1 cellular context compared by ENCODE assay signal in genomic region chr5:140174472-140175366, GRCh38.
TF ChIP-seq lines count a peak whose summit lies in the region.

Gene CYSTM1 (plus strand): TSS chr5:140175188. CDS start chr5:140194466, 19,278 bp downstream.

TF ChIP-seq in HepG2, 621 proteins besides CTCF, POLR2A, EP300 and RAD21 (continued from another document and continues in another):
- TF ChIP-seq, protein P1, sequence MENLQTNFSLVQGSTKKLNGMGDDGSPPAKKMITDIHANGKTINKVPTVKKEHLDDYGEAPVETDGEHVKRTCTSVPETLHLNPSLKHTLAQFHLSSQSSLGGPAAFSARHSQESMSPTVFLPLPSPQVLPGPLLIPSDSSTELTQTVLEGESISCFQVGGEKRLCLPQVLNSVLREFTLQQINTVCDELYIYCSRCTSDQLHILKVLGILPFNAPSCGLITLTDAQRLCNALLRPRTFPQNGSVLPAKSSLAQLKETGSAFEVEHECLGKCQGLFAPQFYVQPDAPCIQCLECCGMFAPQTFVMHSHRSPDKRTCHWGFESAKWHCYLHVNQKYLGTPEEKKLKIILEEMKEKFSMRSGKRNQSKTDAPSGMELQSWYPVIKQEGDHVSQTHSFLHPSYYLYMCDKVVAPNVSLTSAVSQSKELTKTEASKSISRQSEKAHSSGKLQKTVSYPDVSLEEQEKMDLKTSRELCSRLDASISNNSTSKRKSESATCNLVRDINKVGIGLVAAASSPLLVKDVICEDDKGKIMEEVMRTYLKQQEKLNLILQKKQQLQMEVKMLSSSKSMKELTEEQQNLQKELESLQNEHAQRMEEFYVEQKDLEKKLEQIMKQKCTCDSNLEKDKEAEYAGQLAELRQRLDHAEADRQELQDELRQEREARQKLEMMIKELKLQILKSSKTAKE (CRISPR knock-in tag; IDR thresholded peaks at IDR 0.05; ENCODE audit: borderline replicate concordance), result no peak
- TF ChIP-seq SALL2 (CRISPR knock-in tag; IDR thresholded peaks at IDR 0.05) (no peak; the same call in 1 of the 2 replicates), CHCHD3 (CRISPR knock-in tag; IDR thresholded peaks at IDR 0.05) (no peak), ZNF362 (CRISPR knock-in tag; IDR thresholded peaks at IDR 0.05; ENCODE audit: borderline replicate concordance) (no peak), NFKBIZ (CRISPR knock-in tag; IDR thresholded peaks at IDR 0.05) (no peak), ZMYM3 (CRISPR knock-in tag; IDR thresholded peaks at IDR 0.05) (0 out of 2 replicates have a peak, but pooled peaks have one; percentile 14), ZNF883 (CRISPR knock-in tag; IDR thresholded peaks at IDR 0.05; ENCODE audit: not compliant biosample characterization) (no peak), ZBTB1 (CRISPR knock-in tag; IDR thresholded peaks at IDR 0.05; ENCODE audit: borderline replicate concordance) (no peak), KDM5B (CRISPR knock-in tag; IDR thresholded peaks at IDR 0.05; ENCODE audit: borderline replicate concordance) (peak; percentile 14; the same call in 1 of the 2 replicates), ZNF569 (CRISPR knock-in tag; IDR thresholded peaks at IDR 0.05; ENCODE audit: borderline replicate concordance) (no peak), ZNF44 (CRISPR knock-in tag; IDR thresholded peaks at IDR 0.05) (no peak), TOPORS (CRISPR knock-in tag; IDR thresholded peaks at IDR 0.05) (no peak), ZBTB2 (CRISPR knock-in tag; IDR thresholded peaks at IDR 0.05; ENCODE audit: low read depth) (no peak), ZNF790 (CRISPR knock-in tag; IDR thresholded peaks at IDR 0.05; ENCODE audit: borderline replicate concordance) (no peak), ZNF547 (CRISPR knock-in tag; IDR thresholded peaks at IDR 0.05) (no peak), DR1 (CRISPR knock-in tag; IDR thresholded peaks at IDR 0.05) (no peak), FOXO1 (CRISPR knock-in tag; IDR thresholded peaks at IDR 0.05) (peak; percentile 37; the same call in 1 of the 2 replicates), ZNF354B (CRISPR knock-in tag; IDR thresholded peaks at IDR 0.05) (no peak; the same call in 1 of the 2 replicates), RBM22 (optimal IDR thresholded peaks at IDR 0.05; ENCODE audit: low read length) (peak; percentile 91), ZFP41 (CRISPR knock-in tag; IDR thresholded peaks at IDR 0.05; ENCODE audit: borderline replicate concordance) (no peak), HNF1A (IDR thresholded peaks at IDR 0.05; ENCODE audit: low read depth) (no peak), HNF1A (CRISPR knock-in tag; IDR thresholded peaks at IDR 0.05; ENCODE audit: borderline replicate concordance) (0 out of 2 replicates have a peak, but pooled peaks have one; percentile 0), PPARG (CRISPR knock-in tag; conservative IDR thresholded peaks at IDR 0.05) (peak; percentile 67), ZNF75D (CRISPR knock-in tag; IDR thresholded peaks at IDR 0.05; ENCODE audit: borderline replicate concordance) (no peak), TRIM24 (CRISPR knock-in tag; IDR thresholded peaks at IDR 0.05) (no peak), CBX1 (IDR thresholded peaks at IDR 0.05; ENCODE audit: low read depth) (no peak), ZNF589 (CRISPR knock-in tag; conservative IDR thresholded peaks at IDR 0.05) (peak; percentile 21; the same call in 1 of the 2 replicates), CENPT (CRISPR knock-in tag; IDR thresholded peaks at IDR 0.05; ENCODE audit: low read depth) (no peak), DMAP1 (CRISPR knock-in tag; IDR thresholded peaks at IDR 0.05) (peak; percentile 57; the same call in 1 of the 2 replicates), KDM5A (IDR thresholded peaks at IDR 0.05; ENCODE audit: borderline replicate concordance, low read length) (no peak), NBN (conservative IDR thresholded peaks at IDR 0.05) (no peak), IKZF1 (IDR thresholded peaks at IDR 0.05) (no peak), CCDC6 (CRISPR knock-in tag; IDR thresholded peaks at IDR 0.05) (peak; percentile 12; the same call in 1 of the 2 replicates), RORA (CRISPR knock-in tag; IDR thresholded peaks at IDR 0.05) (no peak), KAT2B (IDR thresholded peaks at IDR 0.05; ENCODE audit: borderline replicate concordance, low read depth, low read length) (no peak), ZBTB8A (CRISPR knock-in tag; IDR thresholded peaks at IDR 0.05; ENCODE audit: borderline replicate concordance, low read depth) (no peak), HINFP (CRISPR knock-in tag; IDR thresholded peaks at IDR 0.05; ENCODE audit: low read depth) (no peak), ZFP37 (CRISPR knock-in tag; IDR thresholded peaks at IDR 0.05; ENCODE audit: borderline replicate concordance) (no peak; the same call in 1 of the 2 replicates), ZNF782 (CRISPR knock-in tag; IDR thresholded peaks at IDR 0.05; ENCODE audit: borderline replicate concordance) (no peak), ZFP62 (CRISPR knock-in tag; IDR thresholded peaks at IDR 0.05) (no peak), PHF8 (CRISPR knock-in tag; IDR thresholded peaks at IDR 0.05) (peak; percentile 73), SNRNP70 (IDR thresholded peaks at IDR 0.05; ENCODE audit: low read depth, low read length) (no peak), ZNF713 (CRISPR knock-in tag; IDR thresholded peaks at IDR 0.05) (no peak), SPEN (CRISPR knock-in tag; IDR thresholded peaks at IDR 0.05; ENCODE audit: low read depth) (0 out of 2 replicates have a peak, but pooled peaks have one; percentile 65), DNMT1 (CRISPR knock-in tag; IDR thresholded peaks at IDR 0.05) (0 out of 2 replicates have a peak, but pooled peaks have one; percentile 47), MIER3 (CRISPR knock-in tag; IDR thresholded peaks at IDR 0.05; ENCODE audit: borderline replicate concordance) (peak; percentile 76; the same call in 1 of the 2 replicates), KDM2A (CRISPR knock-in tag; IDR thresholded peaks at IDR 0.05; ENCODE audit: borderline replicate concordance, low read depth) (peak; percentile 97), JDP2 (CRISPR knock-in tag; IDR thresholded peaks at IDR 0.05; ENCODE audit: borderline replicate concordance) (no peak), DNMT3B (CRISPR knock-in tag; conservative IDR thresholded peaks at IDR 0.05) (no peak)
- TF ChIP-seq, protein P2, sequence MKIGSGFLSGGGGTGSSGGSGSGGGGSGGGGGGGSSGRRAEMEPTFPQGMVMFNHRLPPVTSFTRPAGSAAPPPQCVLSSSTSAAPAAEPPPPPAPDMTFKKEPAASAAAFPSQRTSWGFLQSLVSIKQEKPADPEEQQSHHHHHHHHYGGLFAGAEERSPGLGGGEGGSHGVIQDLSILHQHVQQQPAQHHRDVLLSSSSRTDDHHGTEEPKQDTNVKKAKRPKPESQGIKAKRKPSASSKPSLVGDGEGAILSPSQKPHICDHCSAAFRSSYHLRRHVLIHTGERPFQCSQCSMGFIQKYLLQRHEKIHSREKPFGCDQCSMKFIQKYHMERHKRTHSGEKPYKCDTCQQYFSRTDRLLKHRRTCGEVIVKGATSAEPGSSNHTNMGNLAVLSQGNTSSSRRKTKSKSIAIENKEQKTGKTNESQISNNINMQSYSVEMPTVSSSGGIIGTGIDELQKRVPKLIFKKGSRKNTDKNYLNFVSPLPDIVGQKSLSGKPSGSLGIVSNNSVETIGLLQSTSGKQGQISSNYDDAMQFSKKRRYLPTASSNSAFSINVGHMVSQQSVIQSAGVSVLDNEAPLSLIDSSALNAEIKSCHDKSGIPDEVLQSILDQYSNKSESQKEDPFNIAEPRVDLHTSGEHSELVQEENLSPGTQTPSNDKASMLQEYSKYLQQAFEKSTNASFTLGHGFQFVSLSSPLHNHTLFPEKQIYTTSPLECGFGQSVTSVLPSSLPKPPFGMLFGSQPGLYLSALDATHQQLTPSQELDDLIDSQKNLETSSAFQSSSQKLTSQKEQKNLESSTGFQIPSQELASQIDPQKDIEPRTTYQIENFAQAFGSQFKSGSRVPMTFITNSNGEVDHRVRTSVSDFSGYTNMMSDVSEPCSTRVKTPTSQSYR (CRISPR knock-in tag; IDR thresholded peaks at IDR 0.05; ENCODE audit: borderline replicate concordance), result peak; percentile 35; the same call in 1 of the 2 replicates
- TF ChIP-seq, protein P3, sequence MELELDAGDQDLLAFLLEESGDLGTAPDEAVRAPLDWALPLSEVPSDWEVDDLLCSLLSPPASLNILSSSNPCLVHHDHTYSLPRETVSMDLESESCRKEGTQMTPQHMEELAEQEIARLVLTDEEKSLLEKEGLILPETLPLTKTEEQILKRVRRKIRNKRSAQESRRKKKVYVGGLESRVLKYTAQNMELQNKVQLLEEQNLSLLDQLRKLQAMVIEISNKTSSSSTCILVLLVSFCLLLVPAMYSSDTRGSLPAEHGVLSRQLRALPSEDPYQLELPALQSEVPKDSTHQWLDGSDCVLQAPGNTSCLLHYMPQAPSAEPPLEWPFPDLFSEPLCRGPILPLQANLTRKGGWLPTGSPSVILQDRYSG (CRISPR knock-in tag; IDR thresholded peaks at IDR 0.05), result no peak
- TF ChIP-seq, protein P4, sequence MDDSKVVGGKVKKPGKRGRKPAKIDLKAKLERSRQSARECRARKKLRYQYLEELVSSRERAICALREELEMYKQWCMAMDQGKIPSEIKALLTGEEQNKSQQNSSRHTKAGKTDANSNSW (CRISPR knock-in tag; IDR thresholded peaks at IDR 0.05; ENCODE audit: borderline replicate concordance), result no peak
- TF ChIP-seq, protein P5, sequence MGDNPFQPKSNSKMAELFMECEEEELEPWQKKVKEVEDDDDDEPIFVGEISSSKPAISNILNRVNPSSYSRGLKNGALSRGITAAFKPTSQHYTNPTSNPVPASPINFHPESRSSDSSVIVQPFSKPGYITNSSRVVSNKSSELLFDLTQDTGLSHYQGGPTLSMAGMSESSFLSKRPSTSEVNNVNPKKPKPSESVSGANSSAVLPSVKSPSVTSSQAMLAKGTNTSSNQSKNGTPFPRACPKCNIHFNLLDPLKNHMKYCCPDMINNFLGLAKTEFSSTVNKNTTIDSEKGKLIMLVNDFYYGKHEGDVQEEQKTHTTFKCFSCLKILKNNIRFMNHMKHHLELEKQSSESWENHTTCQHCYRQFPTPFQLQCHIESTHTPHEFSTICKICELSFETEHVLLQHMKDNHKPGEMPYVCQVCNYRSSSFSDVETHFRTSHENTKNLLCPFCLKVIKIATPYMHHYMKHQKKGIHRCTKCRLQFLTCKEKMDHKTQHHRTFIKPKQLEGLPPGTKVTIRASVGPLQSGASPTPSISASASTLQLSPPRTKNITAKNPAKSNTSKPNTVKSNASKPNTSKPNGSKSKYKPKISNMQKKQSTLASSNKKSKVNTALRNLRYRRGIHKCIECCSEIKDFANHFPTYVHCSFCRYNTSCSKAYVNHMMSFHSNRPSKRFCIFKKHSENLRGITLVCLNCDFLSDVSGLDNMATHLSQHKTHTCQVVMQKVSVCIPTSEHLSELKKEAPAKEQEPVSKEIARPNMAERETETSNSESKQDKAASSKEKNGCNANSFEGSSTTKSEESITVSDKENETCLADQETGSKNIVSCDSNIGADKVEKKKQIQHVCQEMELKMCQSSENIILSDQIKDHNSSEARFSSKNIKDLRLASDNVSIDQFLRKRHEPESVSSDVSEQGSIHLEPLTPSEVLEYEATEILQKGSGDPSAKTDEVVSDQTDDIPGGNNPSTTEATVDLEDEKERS (CRISPR knock-in tag; IDR thresholded peaks at IDR 0.05), result no peak
